ENCODE assay signal across 8 cellular contexts in genomic region chr12:754238-754816, GRCh38. TPM values are rescaled to one million over a fixed set of nuclear protein-coding genes. Genes with fewer than 3 reads are reported as not detected.
A peak's percentile ranks its signal among the peaks of the same experiment; 100 is the strongest.
DNase-seq lines count a peak whose midpoint lies in the region; ATAC-seq, FAIRE-seq and TF ChIP-seq lines count a peak whose summit lies in the region.

No MANE protein-coding gene starts in this region.

- H3K9me3 ChIP-seq in kidney (ENCODE audit: control insufficient read depth in 1 of 2, low read length in 2 of 2) (no peaks in the 10 kb centered on the region), stomach smooth muscle (ENCODE audit: control insufficient read depth in 2 of 2, low read length in 2 of 2) (no peaks in the 10 kb centered on the region)

- H3K9ac ChIP-seq in kidney (ENCODE audit: low read length in 2 of 2) (peak overlapping the region; percentile 67 to 76), stomach smooth muscle (ENCODE audit: low read length in 2 of 2) (peak overlapping the region; percentile 74 to 82)

- H3K4me1 ChIP-seq in kidney (ENCODE audit: control insufficient read depth in 1 of 2, insufficient read depth in 1 of 2, low read depth in 1 of 2, low read length in 2 of 2), result peaks cover 7 to 9% of the 10 kb centered on the region in 2 donors
- H3K4me1 ChIP-seq in stomach smooth muscle (ENCODE audit: control insufficient read depth, insufficient read depth, low read length), result peaks cover 23% of the 10 kb centered on the region

- DNase-seq in DMS53 (lab: John Stamatoyannopoulos, UW), result peak; percentile 76
- DNase-seq in LHCN-M2 (ENCODE audit: low read depth), result peak; percentile 31
- DNase-seq in astrocyte of the hippocampus (ENCODE audit: low read depth, low spot score), result peak; percentile 31
- DNase-seq in kidney, result no peak
- no peak for DNase-seq in amniotic stem cell (lab: John Stamatoyannopoulos, UW)

- no peak for TF ChIP-seq CTCF in kidney (IDR thresholded peaks at IDR 0.05; ENCODE audit: borderline replicate concordance, extremely low read depth, insufficient read depth)

- intact Hi-C loops in kidney (cut with DNase I), result no loop called here

- ATAC-seq in GM19452 (IDR thresholded peaks at IDR 0.05; ENCODE audit: unreplicated experiment) (no peak), HG03159 (IDR thresholded peaks at IDR 0.05; ENCODE audit: unreplicated experiment) (no peak)

- H3K27ac ChIP-seq in kidney (ENCODE audit: low read depth in 2 of 2, low read length in 2 of 2) (peak overlapping the region; percentile 86 to 97), stomach smooth muscle (ENCODE audit: low read length) (peak overlapping the region; percentile 85)

- H3K27me3 ChIP-seq in stomach smooth muscle (ENCODE audit: control insufficient read depth in 1 of 2, insufficient read depth in 2 of 2, low read length in 2 of 2), result no peaks in the 10 kb centered on the region

- FAIRE-seq in kidney (lab: Jason Lieb, UNC), result no peak

- peak overlapping the region; percentile 70 to 82 for H3K4me3 ChIP-seq in kidney (ENCODE audit: low read length in 2 of 2)
- peak overlapping the region; percentile 86 to 88 for H3K4me3 ChIP-seq in stomach smooth muscle (ENCODE audit: low read length in 2 of 2)

- H3K36me3 ChIP-seq in kidney (ENCODE audit: control insufficient read depth in 1 of 2, insufficient read depth in 2 of 2, low read length in 2 of 2), result no peaks in the 10 kb centered on the region
- no peaks in the 10 kb centered on the region for H3K36me3 ChIP-seq in stomach smooth muscle (ENCODE audit: control insufficient read depth in 2 of 2, insufficient read depth in 2 of 2, low read length in 2 of 2)

RNA-seq across cellular contexts. Expression of gene WNK1, which starts 1.9 kb away (rescaled TPM):
- total RNA-seq in LHCN-M2 (2014; rRNA removed) (72.2 and 83.0 TPM in 2 replicates), kidney (173 TPM)
- polyA plus RNA-seq in LHCN-M2 (2012), result 52.6 TPM
- polyA plus RNA-seq in kidney (ENCODE audit: insufficient read depth, low read depth, low replicate concordance), result 40.2 TPM

Comparison
In these comparisons a context has a peak if more than half of its experiments do, and no peak if none do; other contexts are left out.
1. DNase-seq: peak in DMS53 (single experiment), LHCN-M2 (single experiment) and astrocyte of the hippocampus (single experiment); none in kidney (single experiment) and amniotic stem cell (single experiment).